In genomic region chr3:72426618-72427397, GRCh38 we compare ENCODE assay signal across 10 cellular contexts. TPM values are rescaled to one million over a fixed set of nuclear protein-coding genes. Genes with fewer than 3 reads are reported as not detected.
DNase-seq lines count a peak whose midpoint lies in the region; ATAC-seq and TF ChIP-seq lines count a peak whose summit lies in the region.
"Had no signal": no experiment of that assay in that cellular context is flagged by ENCODE, and none has a peak within 500 bp of the region (broad histone marks: within the 10 kb centered on the region; RNA-seq: fewer than 3 reads in every experiment).

No MANE protein-coding gene starts in this region.

- peak in 1 of 3 donors; percentile 55 for DNase-seq in CD4-positive, CD25-positive, alpha-beta regulatory T cell
- DNase-seq in activated CD8-positive, alpha-beta T cell treated with anti-CD3 and anti-CD28 coated beads for 36 hours = no peak
- DNase-seq in DMS153 treated with DMSO at 0.1 percent for 48 hours (lab: John Stamatoyannopoulos, UW; ENCODE audit: unreplicated experiment) (no peak), uterus (no peak), WERI-Rb-1 (no peak), NCI-H128 (lab: John Stamatoyannopoulos, UW; ENCODE audit: unreplicated experiment) (no peak)
- DNase-seq: DMS79 treated with DMSO at 0.1 percent for 48 hours, esophagus squamous epithelium had no signal

- no peaks in the 10 kb centered on the region for H3K27me3 ChIP-seq in CD4-positive, CD25-positive, alpha-beta regulatory T cell (ENCODE audit: control insufficient read depth, insufficient read depth, low read length)
- no peaks in the 10 kb centered on the region for H3K27me3 ChIP-seq in uterus
- no peaks in the 10 kb centered on the region for H3K27me3 ChIP-seq in WERI-Rb-1 (ENCODE audit: insufficient read depth, low read depth, severe bottlenecking)
- H3K27me3 ChIP-seq: esophagus squamous epithelium had no signal

- TF ChIP-seq CTCF in activated CD8-positive, alpha-beta T cell treated with anti-CD3 and anti-CD28 coated beads for 36 hours (IDR thresholded peaks at IDR 0.05) = no peak
- TF ChIP-seq CTCF in uterus (IDR thresholded peaks at IDR 0.05) (no peak), WERI-Rb-1 (IDR thresholded peaks at IDR 0.05; ENCODE audit: low read depth, low read length) (no peak)

- no peak overlapping the region for H3K27ac ChIP-seq in CD4-positive, CD25-positive, alpha-beta regulatory T cell (ENCODE audit: insufficient read depth, low read length, poor library complexity, severe bottlenecking)
- H3K27ac ChIP-seq in uterus (no peak overlapping the region), WERI-Rb-1 (no peak overlapping the region)
- H3K27ac ChIP-seq: esophagus squamous epithelium had no signal

- peaks cover 49 to 80% (median 61%) of the 10 kb centered on the region in 4 donors for H3K4me1 Mint-ChIP-seq in CD4-positive, CD25-positive, alpha-beta regulatory T cell
- H3K4me1 Mint-ChIP-seq in activated CD8-positive, alpha-beta T cell treated with anti-CD3 and anti-CD28 coated beads for 36 hours (ENCODE audit: low read depth) = peaks cover 74% of the 10 kb centered on the region

- H3K27me3 Mint-ChIP-seq in CD4-positive, CD25-positive, alpha-beta regulatory T cell = no peaks in the 10 kb centered on the region
- H3K27me3 Mint-ChIP-seq in activated CD8-positive, alpha-beta T cell treated with anti-CD3 and anti-CD28 coated beads for 36 hours = no peaks in the 10 kb centered on the region

- H3K36me3 Mint-ChIP-seq in CD4-positive, CD25-positive, alpha-beta regulatory T cell = peaks cover 26% of the 10 kb centered on the region
- peaks cover 36% of the 10 kb centered on the region for H3K36me3 Mint-ChIP-seq in activated CD8-positive, alpha-beta T cell treated with anti-CD3 and anti-CD28 coated beads for 36 hours (ENCODE audit: low read depth)

- POLR2A ChIA-PET in activated CD8-positive, alpha-beta T cell treated with anti-CD3 and anti-CD28 coated beads for 36 hours (lab: Charles Lee) = interaction anchor here (0.7 to 1.5 kb wide), 2 partner anchors 21 to 578 kb away, joined by 3 to 8 read pairs; partner anchors contain the start of gene RYBP

- CTCF ChIA-PET in activated CD8-positive, alpha-beta T cell treated with anti-CD3 and anti-CD28 coated beads for 36 hours (lab: Charles Lee) = interaction anchor here (1.3 to 1.4 kb wide), 2 partner anchors 14 to 42 kb away, joined by 3 to 5 read pairs; no protein-coding TSS in a partner anchor

- intact Hi-C loops in activated CD8-positive, alpha-beta T cell treated with anti-CD3 and anti-CD28 coated beads for 36 hours (cut with micrococcal nuclease) = loop anchor here (1.0 kb wide), 1 partner anchor 18 kb away; no protein-coding TSS in a partner anchor
- intact Hi-C loops in uterus (cut with DNase I; ENCODE audit: low total_unique reads) = no loop called here

- TF ChIP-seq POLR2A in uterus (IDR thresholded peaks at IDR 0.05) = no peak

- no peaks in the 10 kb centered on the region for H3K36me3 ChIP-seq in CD4-positive, CD25-positive, alpha-beta regulatory T cell (ENCODE audit: control insufficient read depth, insufficient read depth, low read length)
- H3K36me3 ChIP-seq in uterus = no peaks in the 10 kb centered on the region
- H3K36me3 ChIP-seq in WERI-Rb-1 = no peaks in the 10 kb centered on the region; the same call in 1 of the 2 replicates
- H3K36me3 ChIP-seq: esophagus squamous epithelium had no signal

- ATAC-seq in CD4-positive, CD25-positive, alpha-beta regulatory T cell (ENCODE audit: low read depth in 2 of 2) = no peak
- ATAC-seq in GM19043 (IDR thresholded peaks at IDR 0.05; ENCODE audit: low read depth, unreplicated experiment) (peak; percentile 62), HG03064 (IDR thresholded peaks at IDR 0.05; ENCODE audit: low read depth, unreplicated experiment) (peak; percentile 59)
- peak; percentile 81 for ATAC-seq in activated CD8-positive, alpha-beta T cell treated with anti-CD3 and anti-CD28 coated beads for 36 hours

- peak overlapping the region; percentile 33 for H3K4me3 ChIP-seq in CD4-positive, CD25-positive, alpha-beta regulatory T cell (ENCODE audit: low read depth, low read length)
- H3K4me3 ChIP-seq in uterus (no peak overlapping the region), WERI-Rb-1 (ENCODE audit: low read depth, low read length) (no peak overlapping the region)
- H3K4me3 ChIP-seq: esophagus squamous epithelium had no signal

- peaks cover 12% of the 10 kb centered on the region for H3K4me1 ChIP-seq in CD4-positive, CD25-positive, alpha-beta regulatory T cell (ENCODE audit: control insufficient read depth, insufficient read depth, low read length, poor library complexity, severe bottlenecking)
- H3K4me1 ChIP-seq in uterus = no peaks in the 10 kb centered on the region

- H3K27ac Mint-ChIP-seq in CD4-positive, CD25-positive, alpha-beta regulatory T cell = peak overlapping the region; percentile 25 to 57 (median 47)
- peak overlapping the region; percentile 81 for H3K27ac Mint-ChIP-seq in activated CD8-positive, alpha-beta T cell treated with anti-CD3 and anti-CD28 coated beads for 36 hours

- peaks cover 0 to 8% (median 2%) of the 10 kb centered on the region in 7 donors for H3K9me3 Mint-ChIP-seq in CD4-positive, CD25-positive, alpha-beta regulatory T cell
- H3K9me3 Mint-ChIP-seq in activated CD8-positive, alpha-beta T cell treated with anti-CD3 and anti-CD28 coated beads for 36 hours = peaks cover 11% of the 10 kb centered on the region

- H3K9me3 ChIP-seq in CD4-positive, CD25-positive, alpha-beta regulatory T cell (ENCODE audit: control insufficient read depth in 2 of 2, low read length in 2 of 2) = peaks cover 4 to 9% of the 10 kb centered on the region in 2 experiments
- H3K9me3 ChIP-seq in uterus = no peaks in the 10 kb centered on the region
- H3K9me3 ChIP-seq in WERI-Rb-1 (ENCODE audit: severe bottlenecking) = no peaks in the 10 kb centered on the region
- H3K9me3 ChIP-seq: esophagus squamous epithelium had no signal

- peak overlapping the region; percentile 5 to 84 (median 22) for H3K4me3 Mint-ChIP-seq in CD4-positive, CD25-positive, alpha-beta regulatory T cell
- H3K4me3 Mint-ChIP-seq in activated CD8-positive, alpha-beta T cell treated with anti-CD3 and anti-CD28 coated beads for 36 hours = peak overlapping the region; percentile 37

RNA-seq across cellular contexts. Expression of gene RYBP, which starts 19.6 kb away (rescaled TPM):
- total RNA-seq in CD4-positive, CD25-positive, alpha-beta regulatory T cell = 13.8 TPM
- 1 to 10 TPM; 2.0 to 4.0 (median 3.0) TPM for polyA plus RNA-seq in CD4-positive, CD25-positive, alpha-beta regulatory T cell
- total RNA-seq in activated CD8-positive, alpha-beta T cell treated with anti-CD3 and anti-CD28 coated beads for 36 hours = 10 to 100 TPM; 19.1 to 19.4 TPM
- 10 to 100 TPM in 2 of 4 donors, 1 to 10 TPM in 2; 5.1 to 43.1 (median 19.6) TPM for total RNA-seq in uterus

Comparison
In these comparisons a context has a peak if more than half of its experiments do, and no peak if none do; other contexts are left out.
1. ATAC-seq: peak in GM19043 (single experiment), HG03064 (single experiment) and activated CD8-positive, alpha-beta T cell treated with anti-CD3 and anti-CD28 coated beads for 36 hours (single experiment); none in CD4-positive, CD25-positive, alpha-beta regulatory T cell (0 of 2).